Comparison of ENCODE assay signal across 21 cellular contexts in the genomic region with DNA sequence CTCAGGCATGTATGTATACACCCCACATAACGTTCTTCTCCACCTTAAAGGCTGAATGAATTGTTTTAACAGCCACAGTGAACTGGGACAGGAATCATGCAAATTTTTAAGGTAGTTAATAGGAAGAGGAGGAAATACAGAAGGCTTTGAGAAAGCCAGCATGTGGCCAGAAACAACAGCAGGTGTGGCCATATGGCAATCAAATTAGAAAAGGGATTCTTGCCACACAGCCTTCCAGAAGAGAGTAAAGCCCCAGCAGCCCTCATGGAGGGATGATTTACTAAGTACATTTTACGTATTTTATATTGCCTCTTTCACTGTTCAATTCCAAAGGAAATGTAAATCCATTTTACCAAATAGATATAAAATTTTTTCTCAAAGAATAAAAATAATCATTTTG.
DNase-seq lines count a peak whose midpoint lies in the region; ATAC-seq lines count a peak whose summit lies in the region.
"Had no signal": no experiment of that assay in that cellular context is flagged by ENCODE, and none has a peak within 500 bp of the region (broad histone marks: within the 10 kb centered on the region; RNA-seq: fewer than 3 reads in every experiment).

No MANE protein-coding gene starts in this region.

- DNase-seq in D341Med (ENCODE audit: low spot score) (peak; percentile 58), NCI-H1417 (lab: John Stamatoyannopoulos, UW) (peak in 2 of 3 experiments; percentile 38 to 81), NCI-H524 treated with DMSO at 0.1 percent for 48 hours (lab: John Stamatoyannopoulos, UW) (peak; percentile 71), cerebellar nuclear complex (lab: John Stamatoyannopoulos, UW) (peak; percentile 81 to 87), left colon (no peak), putamen (ENCODE audit: low spot score) (no peak), NCI-H128 (lab: John Stamatoyannopoulos, UW; ENCODE audit: unreplicated experiment) (no peak)
- DNase-seq in activated CD8-positive, alpha-beta memory T cell treated with anti-CD3 and anti-CD28 coated beads for 24 hours, result no peak
- DNase-seq: activated naive CD4-positive, alpha-beta T cell treated with anti-CD3 and anti-CD28 coated beads, Interleukin-2, amount 10 ng/mL, durations not matched to agents 7 days and 5 days; BE2C; esophagus squamous epithelium; midbrain; natural killer cell; SK-N-SH; stimulated activated CD4-positive, alpha-beta T cell treated with anti-CD3 and anti-CD28 coated beads, Interleukin-12 subunit alpha, Interleukin-12 subunit beta, amount 100 ng/mL, for 4 hours; stimulated activated CD4-positive, alpha-beta T cell treated with anti-CD3 and anti-CD28 coated beads, Interleukin-4, amount 100 ng/mL, for 24 hours; stimulated activated naive CD4-positive, alpha-beta T cell; testis; uterus had no signal

- ATAC-seq in left colon, result no peak
- ATAC-seq: HCT116, HepG2, natural killer cell had no signal

- intact Hi-C loops in left colon (cut with DNase I, micrococcal nuclease), result no loop called here

Comparison
In these comparisons a context has a peak if more than half of its experiments do, and no peak if none do; other contexts are left out.
1. DNase-seq: peak in D341Med (single experiment), NCI-H1417 (2 of 3), NCI-H524 treated with DMSO at 0.1 percent for 48 hours (single experiment) and cerebellar nuclear complex (2 of 2); none in left colon (0 of 2), putamen (single experiment), activated CD8-positive, alpha-beta memory T cell treated with anti-CD3 and anti-CD28 coated beads for 24 hours (single experiment) and NCI-H128 (single experiment).